ENCODE assay signal across 7 cellular contexts in genomic region chr2:223781560-223781959, GRCh38.
"Had no signal": no experiment of that assay in that cellular context is flagged by ENCODE, and none has a peak within 500 bp of the region (broad histone marks: within the 10 kb centered on the region; RNA-seq: fewer than 3 reads in every experiment).

No MANE protein-coding gene starts in this region.

- H3K27ac ChIP-seq: HL-60, KMS-11 had no signal

- ATAC-seq: GM23338 had no signal

- DNase-seq: H9, HCEC 1CT, HFFc6, KBM-7 had no signal
